ENCODE assay signal across 20 cellular contexts in the genomic region with DNA sequence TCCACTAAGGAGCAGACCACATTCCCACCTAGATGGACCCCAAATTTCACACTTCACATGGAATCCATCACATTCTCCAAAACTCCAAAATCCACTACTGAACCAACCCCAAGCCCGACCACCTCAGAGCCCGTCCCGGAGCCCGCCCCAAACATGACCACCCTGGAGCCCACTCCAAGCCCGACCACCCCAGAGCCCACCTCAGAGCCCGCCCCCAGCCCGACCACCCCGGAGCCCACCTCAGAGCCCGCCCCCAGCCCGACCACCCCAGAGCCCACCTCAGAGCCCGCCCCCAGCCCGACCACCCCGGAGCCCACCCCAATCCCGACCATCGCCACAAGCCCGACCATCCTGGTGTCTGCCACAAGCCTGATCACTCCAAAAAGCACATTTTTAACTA. TPM values are rescaled to one million over a fixed set of nuclear protein-coding genes. Genes with fewer than 3 reads are reported as not detected.
DNase-seq lines count a peak whose midpoint lies in the region; ATAC-seq and TF ChIP-seq lines count a peak whose summit lies in the region.
"Had no signal": no experiment of that assay in that cellular context is flagged by ENCODE, and none has a peak within 500 bp of the region (broad histone marks: within the 10 kb centered on the region; RNA-seq: fewer than 3 reads in every experiment).

No MANE protein-coding gene starts in this region.

- TF ChIP-seq CTCF in SK-N-SH (IDR thresholded peaks at IDR 0.05) = no peak

- no peaks in the 10 kb centered on the region for H3F3A ChIP-seq in SK-N-SH (replicated peaks; ENCODE audit: insufficient read depth)

- no peaks in the 10 kb centered on the region for H4K20me1 ChIP-seq in SK-N-SH (ENCODE audit: insufficient read depth)

- H3K9me3 Mint-ChIP-seq in CD4-positive, alpha-beta memory T cell = peaks cover 0 to 2% (median 0%) of the 10 kb centered on the region in 8 donors
- no peaks in the 10 kb centered on the region for H3K9me3 Mint-ChIP-seq in activated naive CD8-positive, alpha-beta T cell treated with anti-CD3 and anti-CD28 coated beads for 36 hours
- H3K9me3 Mint-ChIP-seq in naive thymus-derived CD8-positive, alpha-beta T cell = no peaks in the 10 kb centered on the region
- H3K9me3 Mint-ChIP-seq: activated CD4-positive, alpha-beta memory T cell treated with anti-CD3 and anti-CD28 coated beads for 36 hours had no signal

- H3K9me3 ChIP-seq in SK-N-SH = no peaks in the 10 kb centered on the region
- H3K9me3 ChIP-seq in CD4-positive, alpha-beta memory T cell (ENCODE audit: control insufficient read depth in 1 of 2, low read length in 2 of 2) = no peaks in the 10 kb centered on the region
- H3K9me3 ChIP-seq: ascending aorta, gastrocnemius medialis, transverse colon had no signal

- TF ChIP-seq EP300 in SK-N-SH (IDR thresholded peaks at IDR 0.05; ENCODE audit: borderline replicate concordance in 1 of 2, low read depth in 1 of 2, low read length in 1 of 2) = no peak

- no peaks in the 10 kb centered on the region for H3K9me2 ChIP-seq in SK-N-SH

- no peaks in the 10 kb centered on the region for H3K27me3 ChIP-seq in SK-N-SH (ENCODE audit: insufficient read depth)
- no peaks in the 10 kb centered on the region for H3K27me3 ChIP-seq in CD4-positive, alpha-beta memory T cell (ENCODE audit: insufficient read depth, low read length)
- H3K27me3 ChIP-seq: ascending aorta, gastrocnemius medialis, transverse colon had no signal

- peak overlapping the region; percentile 59; the same call in 1 of the 2 replicates for H3K4me2 ChIP-seq in SK-N-SH

- no peak overlapping the region for H3K27ac ChIP-seq in SK-N-SH (ENCODE audit: low read depth in 2 of 2, low read length in 1 of 2)
- H3K27ac ChIP-seq in CD4-positive, alpha-beta memory T cell (ENCODE audit: low read depth, low read length) = no peak overlapping the region
- H3K27ac ChIP-seq: 22Rv1, C4-2B, coronary artery, epithelial cell of prostate, HL-60 had no signal

- POLR2A ChIA-PET in SK-N-SH (lab: Yijun Ruan, JAX) = interaction anchor here (0.5 to 1.3 kb wide), 2 partner anchors 25 to 75 kb away, joined by 5 read pairs; no protein-coding TSS in a partner anchor
- POLR2A ChIA-PET in CD4-positive, alpha-beta memory T cell (lab: Charles Lee; ENCODE audit: partially characterized antibody) = interaction anchor here (0.8 to 25.3 kb wide), 6 partner anchors 10 to 34 kb away, joined by 3 to 973 read pairs (median 6); a partner anchor contains a TSS
- POLR2A ChIA-PET in naive thymus-derived CD8-positive, alpha-beta T cell (lab: Charles Lee) = interaction anchor here (0.7 to 1.6 kb wide), 5 partner anchors 12 to 177 kb away, joined by 3 to 4 read pairs (median 3); no protein-coding TSS in a partner anchor

- H2AFZ ChIP-seq in SK-N-SH (ENCODE audit: low read depth) = no peak overlapping the region

- no peaks in the 10 kb centered on the region for H3K27me3 Mint-ChIP-seq in CD4-positive, alpha-beta memory T cell
- H3K27me3 Mint-ChIP-seq in activated naive CD8-positive, alpha-beta T cell treated with anti-CD3 and anti-CD28 coated beads for 36 hours = peaks cover 10% of the 10 kb centered on the region
- no peaks in the 10 kb centered on the region for H3K27me3 Mint-ChIP-seq in naive thymus-derived CD8-positive, alpha-beta T cell
- H3K27me3 Mint-ChIP-seq: activated CD4-positive, alpha-beta memory T cell treated with anti-CD3 and anti-CD28 coated beads for 36 hours had no signal

- peaks cover 13 to 16% of the 10 kb centered on the region in 2 donors for H3K36me3 Mint-ChIP-seq in CD4-positive, alpha-beta memory T cell
- peaks cover 18% of the 10 kb centered on the region for H3K36me3 Mint-ChIP-seq in activated naive CD8-positive, alpha-beta T cell treated with anti-CD3 and anti-CD28 coated beads for 36 hours
- peaks cover 2 to 36% (median 6%) of the 10 kb centered on the region in 3 donors for H3K36me3 Mint-ChIP-seq in naive thymus-derived CD8-positive, alpha-beta T cell

- DNase-seq in SK-N-SH (no peak), AG08396 (ENCODE audit: low spot score) (no peak), hepatic stellate cell (ENCODE audit: low spot score) (no peak), NCI-H526 (lab: John Stamatoyannopoulos, UW) (no peak)
- DNase-seq in CD4-positive, alpha-beta memory T cell = no peak
- DNase-seq in activated naive CD8-positive, alpha-beta T cell treated with anti-CD3 and anti-CD28 coated beads for 36 hours = no peak
- no peak for DNase-seq in naive thymus-derived CD8-positive, alpha-beta T cell
- DNase-seq: gastrocnemius medialis had no signal

- peaks cover 15 to 16% of the 10 kb centered on the region in 2 experiments for H3K36me3 ChIP-seq in SK-N-SH (replicated peaks in 1 of 2; ENCODE audit: control insufficient read depth in 1 of 2, insufficient read depth in 2 of 2, low read length in 1 of 2)
- H3K36me3 ChIP-seq in CD4-positive, alpha-beta memory T cell (ENCODE audit: insufficient read depth, low read length) = peaks cover 13% of the 10 kb centered on the region

- 0 out of 2 replicates have a peak overlapping the region, but pooled peaks have one; percentile 40 for H3K9ac ChIP-seq in SK-N-SH

- H3K4me3 Mint-ChIP-seq in CD4-positive, alpha-beta memory T cell = peak overlapping the region in 2 of 8 donors; percentile 6 to 55
- H3K4me3 Mint-ChIP-seq in activated naive CD8-positive, alpha-beta T cell treated with anti-CD3 and anti-CD28 coated beads for 36 hours = no peak overlapping the region
- H3K4me3 Mint-ChIP-seq in naive thymus-derived CD8-positive, alpha-beta T cell = peak overlapping the region in 6 of 10 donors; percentile 18 to 69 (median 41)

- peak overlapping the region in 4 of 7 donors; percentile 31 to 86 (median 53) for H3K27ac Mint-ChIP-seq in CD4-positive, alpha-beta memory T cell
- H3K27ac Mint-ChIP-seq in activated naive CD8-positive, alpha-beta T cell treated with anti-CD3 and anti-CD28 coated beads for 36 hours = peak overlapping the region; percentile 26
- peak overlapping the region in 6 of 10 donors; percentile 41 to 88 (median 60) for H3K27ac Mint-ChIP-seq in naive thymus-derived CD8-positive, alpha-beta T cell
- H3K27ac Mint-ChIP-seq: activated CD4-positive, alpha-beta memory T cell treated with anti-CD3 and anti-CD28 coated beads for 36 hours had no signal

- CTCF ChIA-PET in SK-N-SH (lab: Yijun Ruan, JAX) = interaction anchor here (0.8 to 2.0 kb wide), 7 partner anchors 10 to 58 kb away, joined by 3 to 10 read pairs (median 4); a partner anchor contains a TSS
- CTCF ChIA-PET in CD4-positive, alpha-beta memory T cell (lab: Charles Lee; ENCODE audit: partially characterized antibody) = interaction anchor here (1.2 kb wide), 1 partner anchor 25 kb away, joined by 5 read pairs; no protein-coding TSS in a partner anchor

- peaks cover 18 to 42% (median 26%) of the 10 kb centered on the region in 4 donors for H3K4me1 Mint-ChIP-seq in CD4-positive, alpha-beta memory T cell
- H3K4me1 Mint-ChIP-seq in activated naive CD8-positive, alpha-beta T cell treated with anti-CD3 and anti-CD28 coated beads for 36 hours = peaks cover 28% of the 10 kb centered on the region
- H3K4me1 Mint-ChIP-seq in naive thymus-derived CD8-positive, alpha-beta T cell = peaks cover 38 to 59% (median 42%) of the 10 kb centered on the region in 4 donors

- H3K4me1 ChIP-seq in SK-N-SH (ENCODE audit: control insufficient read depth in 1 of 2, insufficient read depth in 2 of 2, low read depth in 1 of 2, low read length in 1 of 2) = peaks cover 3 to 15% of the 10 kb centered on the region in 2 experiments; a peak in 2 of 4 replicates
- peaks cover 18% of the 10 kb centered on the region for H3K4me1 ChIP-seq in CD4-positive, alpha-beta memory T cell (ENCODE audit: insufficient read depth, low read length)

- H3K79me2 ChIP-seq in SK-N-SH (ENCODE audit: insufficient read depth) = peaks cover 8% of the 10 kb centered on the region; the same call in 1 of the 2 replicates

- ATAC-seq in SK-N-SH treated with all-trans-retinoic acid at 6 μM for 48 hours = no peak; the same call in 1 of the 3 replicates
- ATAC-seq in naive thymus-derived CD8-positive, alpha-beta T cell = no peak
- ATAC-seq: gastrocnemius medialis had no signal

- no peak overlapping the region for H3K4me3 ChIP-seq in SK-N-SH (ENCODE audit: low read depth in 2 of 2, low read length in 1 of 2)
- H3K4me3 ChIP-seq in CD4-positive, alpha-beta memory T cell (ENCODE audit: low read length in 2 of 2) = no peak overlapping the region
- H3K4me3 ChIP-seq: ascending aorta, coronary artery, gastrocnemius medialis, transverse colon had no signal

- no peak for TF ChIP-seq RAD21 in SK-N-SH (IDR thresholded peaks at IDR 0.05; ENCODE audit: low read length)

- intact Hi-C loops in CD4-positive, alpha-beta memory T cell (cut with micrococcal nuclease) = loop anchor here (5.0 kb wide), 1 partner anchor 34 kb away; a partner anchor contains a TSS

- WGBS in SK-N-SH (ENCODE audit: low lambda C conversion rate) = 79% methylated on average over 16 of the region's 16 CpGs

RNA-seq across cellular contexts. Expression of a gene that starts 1.6 kb away (rescaled TPM):
- polyA plus RNA-seq in SK-N-SH (2012; rRNA removed) = not detected in 2 replicates
- polyA plus RNA-seq in SK-N-SH (2012; cell fraction: cytosol; rRNA removed) = not detected in 2 replicates
- not detected in 2 replicates for polyA plus RNA-seq in SK-N-SH (2012; cell fraction: nucleus; rRNA removed)
- not detected for total RNA-seq in CD4-positive, alpha-beta memory T cell
- not detected for polyA plus RNA-seq in CD4-positive, alpha-beta memory T cell
- total RNA-seq in activated naive CD8-positive, alpha-beta T cell treated with anti-CD3 and anti-CD28 coated beads for 36 hours = not detected
- total RNA-seq in naive thymus-derived CD8-positive, alpha-beta T cell = not detected
- under 1 TPM in 2 of 3 donors, not detected in 1; 0.08 to 0.13 TPM for polyA plus RNA-seq in naive thymus-derived CD8-positive, alpha-beta T cell
- total RNA-seq: activated CD4-positive, alpha-beta memory T cell treated with anti-CD3 and anti-CD28 coated beads for 36 hours; ascending aorta; gastrocnemius medialis; H1; myocyte; SK-MEL-5; transverse colon had no signal
- polyA plus RNA-seq: H1 had no signal

RNA-seq across cellular contexts. Expression of a gene that starts 6.2 kb away (rescaled TPM):
- 58.5 and 82.8 TPM in 2 replicates for polyA plus RNA-seq in SK-N-SH (2012; rRNA removed)
- 32.7 and 50.3 TPM in 2 replicates for polyA plus RNA-seq in SK-N-SH (2012; cell fraction: cytosol; rRNA removed)
- polyA plus RNA-seq in SK-N-SH (2012; cell fraction: nucleus; rRNA removed) = 45.5 and 51.0 TPM in 2 replicates
- total RNA-seq in CD4-positive, alpha-beta memory T cell = 10 to 100 TPM; 43.5 to 49.5 TPM
- 100 to 1,000 TPM in 1 of 2 donors, 10 to 100 TPM in 1; 55.1 to 101 TPM for polyA plus RNA-seq in CD4-positive, alpha-beta memory T cell
- 10 to 100 TPM; 80.9 to 89.3 TPM for total RNA-seq in activated naive CD8-positive, alpha-beta T cell treated with anti-CD3 and anti-CD28 coated beads for 36 hours
- 10 to 100 TPM; 42.5 to 45.0 TPM for total RNA-seq in naive thymus-derived CD8-positive, alpha-beta T cell
- 10 to 100 TPM; 75.3 to 78.6 (median 77.6) TPM for polyA plus RNA-seq in naive thymus-derived CD8-positive, alpha-beta T cell

RNA-seq across cellular contexts. Expression of a gene that starts 6.4 kb away (rescaled TPM):
- 96.5 and 115 TPM in 2 replicates for polyA plus RNA-seq in SK-N-SH (2012; rRNA removed)
- 60.0 and 80.4 TPM in 2 replicates for polyA plus RNA-seq in SK-N-SH (2012; cell fraction: cytosol; rRNA removed)
- polyA plus RNA-seq in SK-N-SH (2012; cell fraction: nucleus; rRNA removed) = 108 and 121 TPM in 2 replicates
- total RNA-seq in CD4-positive, alpha-beta memory T cell = 100 to 1,000 TPM; 154 to 172 TPM
- 10 to 100 TPM; 52.4 to 61.5 TPM for polyA plus RNA-seq in CD4-positive, alpha-beta memory T cell
- 100 to 1,000 TPM; 165 to 166 TPM for total RNA-seq in activated naive CD8-positive, alpha-beta T cell treated with anti-CD3 and anti-CD28 coated beads for 36 hours
- 100 to 1,000 TPM; 143 to 145 TPM for total RNA-seq in naive thymus-derived CD8-positive, alpha-beta T cell
- 10 to 100 TPM; 30.3 to 50.0 (median 32.2) TPM for polyA plus RNA-seq in naive thymus-derived CD8-positive, alpha-beta T cell

RNA-seq across cellular contexts. Expression of a gene that starts 14.7 kb away (rescaled TPM):
- polyA plus RNA-seq in SK-N-SH (2012; rRNA removed) = 1,627 and 2,484 TPM in 2 replicates
- polyA plus RNA-seq in SK-N-SH (2012; cell fraction: cytosol; rRNA removed) = 1,556 and 1,614 TPM in 2 replicates
- polyA plus RNA-seq in SK-N-SH (2012; cell fraction: nucleus; rRNA removed) = 620 and 931 TPM in 2 replicates
- total RNA-seq in CD4-positive, alpha-beta memory T cell = 100 to 1,000 TPM; 560 to 585 TPM
- 1,000 to 10,000 TPM; 2,226 to 2,605 TPM for polyA plus RNA-seq in CD4-positive, alpha-beta memory T cell
- total RNA-seq in activated naive CD8-positive, alpha-beta T cell treated with anti-CD3 and anti-CD28 coated beads for 36 hours = 1,000 to 10,000 TPM; 1,791 to 1,802 TPM
- 100 to 1,000 TPM; 486 to 497 TPM for total RNA-seq in naive thymus-derived CD8-positive, alpha-beta T cell
- 1,000 to 10,000 TPM; 1,824 to 2,067 (median 1,870) TPM for polyA plus RNA-seq in naive thymus-derived CD8-positive, alpha-beta T cell

RNA-seq across cellular contexts. Expression of a gene that starts 17.3 kb away (rescaled TPM):
- polyA plus RNA-seq in SK-N-SH (2012; rRNA removed) = 29.2 and 32.5 TPM in 2 replicates
- polyA plus RNA-seq in SK-N-SH (2012; cell fraction: cytosol; rRNA removed) = 9.0 and 10.7 TPM in 2 replicates
- 214 and 261 TPM in 2 replicates for polyA plus RNA-seq in SK-N-SH (2012; cell fraction: nucleus; rRNA removed)
- total RNA-seq in CD4-positive, alpha-beta memory T cell = 10 to 100 TPM; 16.2 to 21.8 TPM
- polyA plus RNA-seq in CD4-positive, alpha-beta memory T cell = 1 to 10 TPM; 1.5 to 2.4 TPM
- total RNA-seq in activated naive CD8-positive, alpha-beta T cell treated with anti-CD3 and anti-CD28 coated beads for 36 hours = 10 to 100 TPM; 27.8 to 30.7 TPM
- total RNA-seq in naive thymus-derived CD8-positive, alpha-beta T cell = 10 to 100 TPM; 35.2 to 36.7 TPM
- 1 to 10 TPM; 1.5 to 3.0 (median 1.8) TPM for polyA plus RNA-seq in naive thymus-derived CD8-positive, alpha-beta T cell
- total RNA-seq: ascending aorta had no signal
